Comparison of ENCODE assay signal across 24 cellular contexts in genomic region chr12:77938301-77938700, GRCh38.
DNase-seq lines count a peak whose midpoint lies in the region; FAIRE-seq and TF ChIP-seq lines count a peak whose summit lies in the region.
"Had no signal": no experiment of that assay in that cellular context is flagged by ENCODE, and none has a peak within 500 bp of the region (broad histone marks: within the 10 kb centered on the region; RNA-seq: fewer than 3 reads in every experiment).

No MANE protein-coding gene starts in this region.

- peak overlapping the region; percentile 88 for H3K27ac Mint-ChIP-seq in HFFc6
- no peak overlapping the region for H3K27ac Mint-ChIP-seq in astrocyte (ENCODE audit: unreplicated experiment)
- peak overlapping the region; percentile 32 to 79 (median 48) for H3K27ac Mint-ChIP-seq in nephron
- H3K27ac Mint-ChIP-seq: CD4-positive, CD25-positive, alpha-beta regulatory T cell; GM23338; H9 had no signal

- no peaks in the 10 kb centered on the region for H3K36me3 ChIP-seq in astrocyte (ENCODE audit: insufficient read depth, low read length)
- H3K36me3 ChIP-seq: BLaER1, SJCRH30 had no signal

- TF ChIP-seq CTCF in D721Med (IDR thresholded peaks at IDR 0.05; ENCODE audit: insufficient read depth, missing control alignments) (no peak), HFFc6 (IDR thresholded peaks at IDR 0.05) (no peak), astrocyte (IDR thresholded peaks at IDR 0.05; ENCODE audit: insufficient read depth, low read depth, low read length) (no peak), nephron (IDR thresholded peaks at IDR 0.05; ENCODE audit: unreplicated experiment in 3 of 3) (no peak)

- H3K9me3 Mint-ChIP-seq in HFFc6 = no peaks in the 10 kb centered on the region
- no peaks in the 10 kb centered on the region for H3K9me3 Mint-ChIP-seq in astrocyte (ENCODE audit: unreplicated experiment)
- no peaks in the 10 kb centered on the region for H3K9me3 Mint-ChIP-seq in nephron
- H3K9me3 Mint-ChIP-seq: GM23338, H9 had no signal

- no peak overlapping the region for H3K9ac ChIP-seq in astrocyte (ENCODE audit: low read length)
- H3K9ac ChIP-seq: BLaER1 had no signal

- H3K27me3 Mint-ChIP-seq in HFFc6 (ENCODE audit: insufficient read depth) = no peaks in the 10 kb centered on the region
- no peaks in the 10 kb centered on the region for H3K27me3 Mint-ChIP-seq in astrocyte (ENCODE audit: low read depth, unreplicated experiment)
- H3K27me3 Mint-ChIP-seq in nephron (ENCODE audit: low read depth) = no peaks in the 10 kb centered on the region
- H3K27me3 Mint-ChIP-seq: CD4-positive, CD25-positive, alpha-beta regulatory T cell had no signal

- H3K9me3 ChIP-seq in astrocyte (ENCODE audit: insufficient read depth, low read depth, low read length) = no peaks in the 10 kb centered on the region
- H3K9me3 ChIP-seq: BLaER1, SJCRH30 had no signal

- H3K27me3 ChIP-seq in astrocyte (ENCODE audit: insufficient read depth, low read length) = no peaks in the 10 kb centered on the region
- H3K27me3 ChIP-seq: BLaER1, SJCRH30 had no signal

- H2AFZ ChIP-seq in astrocyte (ENCODE audit: low read depth, low read length) = no peak overlapping the region
- H2AFZ ChIP-seq: GM23338 had no signal

- no peak overlapping the region for H3K4me3 Mint-ChIP-seq in HFFc6
- H3K4me3 Mint-ChIP-seq in astrocyte (ENCODE audit: unreplicated experiment) = no peak overlapping the region
- H3K4me3 Mint-ChIP-seq in nephron = peak overlapping the region in 1 of 3 experiments; percentile 35
- H3K4me3 Mint-ChIP-seq: CD4-positive, CD25-positive, alpha-beta regulatory T cell; GM23338; H9 had no signal

- H3K4me1 Mint-ChIP-seq in HFFc6 (ENCODE audit: low read depth) (peaks cover 55% of the 10 kb centered on the region), astrocyte (ENCODE audit: low read depth, unreplicated experiment) (peaks cover 16% of the 10 kb centered on the region), nephron (peaks cover 55% of the 10 kb centered on the region)
- H3K4me1 Mint-ChIP-seq: CD4-positive, CD25-positive, alpha-beta regulatory T cell had no signal

- no peak for DNase-seq in D721Med (ENCODE audit: insufficient read length, low spot score)
- DNase-seq in HFFc6 = no peak
- no peak for DNase-seq in astrocyte (ENCODE audit: low read depth)
- no peak for DNase-seq in GM03348 (ENCODE audit: low spot score)
- no peak for DNase-seq in amniotic stem cell (lab: John Stamatoyannopoulos, UW)
- no peak for DNase-seq in NCI-H748 (lab: John Stamatoyannopoulos, UW; ENCODE audit: unreplicated experiment)
- DNase-seq: CD4-positive, CD25-positive, alpha-beta regulatory T cell; H9; Kasumi-1; NCI-H1092 treated with DMSO at 0.1 percent for 48 hours; NCI-H1436; NCI-H187; NCI-H2081 treated with DMSO at 0.1 percent for 48 hours; NCI-H2171; NCI-H226; NCI-H510A treated with DMSO at 0.1 percent for 48 hours; NCI-H774; PC-3; SJCRH30 had no signal

- H4K20me1 ChIP-seq in astrocyte (ENCODE audit: insufficient read depth, low read length) = no peaks in the 10 kb centered on the region
- H4K20me1 ChIP-seq: BLaER1 had no signal

- H3K79me2 ChIP-seq in astrocyte (ENCODE audit: insufficient read depth, low read length) = peaks cover 24% of the 10 kb centered on the region

- no peak overlapping the region for H3K4me3 ChIP-seq in astrocyte (ENCODE audit: insufficient read depth, low read depth, low read length)
- H3K4me3 ChIP-seq: BLaER1, GM23338, K562, SJCRH30 had no signal

- peaks cover 10% of the 10 kb centered on the region for H3K4me1 ChIP-seq in astrocyte (ENCODE audit: insufficient read depth, low read length)
- H3K4me1 ChIP-seq: SJCRH30 had no signal

- H3K36me3 Mint-ChIP-seq in HFFc6 (ENCODE audit: low read depth) = peaks cover 26% of the 10 kb centered on the region
- no peaks in the 10 kb centered on the region for H3K36me3 Mint-ChIP-seq in astrocyte (ENCODE audit: low read depth, unreplicated experiment)
- H3K36me3 Mint-ChIP-seq in nephron (ENCODE audit: low read depth) = peaks cover 4% of the 10 kb centered on the region
- H3K36me3 Mint-ChIP-seq: CD4-positive, CD25-positive, alpha-beta regulatory T cell had no signal

- peak; percentile 11 for FAIRE-seq in D721Med (lab: Jason Lieb, UNC)
- FAIRE-seq in astrocyte (lab: Jason Lieb, UNC) = peak; percentile 32
- FAIRE-seq: HepG2, K562 had no signal

- no peak overlapping the region for H3K27ac ChIP-seq in astrocyte (ENCODE audit: low read depth, low read length)
- H3K27ac ChIP-seq: BLaER1, SJCRH30 had no signal

- H3K4me2 ChIP-seq in astrocyte (ENCODE audit: low read length) = no peak overlapping the region
- H3K4me2 ChIP-seq: BLaER1, GM23338 had no signal
